ENCODE assay signal across 1 cellular context in the genomic region with DNA sequence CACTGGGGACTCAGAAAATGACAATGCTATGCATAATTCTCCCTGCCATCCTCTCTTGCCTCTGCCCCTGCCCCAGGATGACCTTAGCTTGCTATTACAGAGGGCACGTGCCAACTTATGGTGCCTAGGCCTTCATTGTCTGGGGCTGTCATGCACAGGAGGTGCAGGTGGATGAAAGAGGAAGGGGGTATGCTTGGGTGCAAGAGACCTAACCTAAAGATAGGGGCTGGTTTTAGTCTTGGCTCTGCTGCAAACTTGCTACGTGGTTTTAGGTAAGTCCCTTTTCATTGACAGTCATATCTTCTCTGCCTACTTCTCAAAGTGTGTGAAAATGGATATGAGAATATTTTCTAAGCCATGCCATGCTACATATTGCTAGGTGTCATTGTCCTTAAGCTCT.
TF ChIP-seq lines count a peak whose summit lies in the region.

No MANE protein-coding gene starts in this region.

TF ChIP-seq in GM12878, 131 proteins besides CTCF, POLR2A, EP300 and RAD21 (continued from another document):
- TF ChIP-seq E2F4 (IDR thresholded peaks at IDR 0.05; ENCODE audit: low read depth, low read length) = no peak
- TF ChIP-seq ASH2L (IDR thresholded peaks at IDR 0.05; ENCODE audit: borderline replicate concordance, low read depth) = no peak
- 0 out of 2 replicates have a peak, but pooled peaks have one; percentile 9 for TF ChIP-seq IKZF1 (conservative IDR thresholded peaks at IDR 0.05)
- no peak for TF ChIP-seq FOXK2 (IDR thresholded peaks at IDR 0.05)
- TF ChIP-seq SP1 (IDR thresholded peaks at IDR 0.05; ENCODE audit: low read depth, low read length) = no peak
- TF ChIP-seq RB1 (IDR thresholded peaks at IDR 0.05; ENCODE audit: borderline replicate concordance) = no peak
- no peak for TF ChIP-seq ZNF274 (IDR thresholded peaks at IDR 0.05; ENCODE audit: insufficient read depth, insufficient read length)
- no peak for TF ChIP-seq SRF (IDR thresholded peaks at IDR 0.05; ENCODE audit: low read depth in 2 of 2, low read length in 2 of 2)
- TF ChIP-seq, protein P1, sequence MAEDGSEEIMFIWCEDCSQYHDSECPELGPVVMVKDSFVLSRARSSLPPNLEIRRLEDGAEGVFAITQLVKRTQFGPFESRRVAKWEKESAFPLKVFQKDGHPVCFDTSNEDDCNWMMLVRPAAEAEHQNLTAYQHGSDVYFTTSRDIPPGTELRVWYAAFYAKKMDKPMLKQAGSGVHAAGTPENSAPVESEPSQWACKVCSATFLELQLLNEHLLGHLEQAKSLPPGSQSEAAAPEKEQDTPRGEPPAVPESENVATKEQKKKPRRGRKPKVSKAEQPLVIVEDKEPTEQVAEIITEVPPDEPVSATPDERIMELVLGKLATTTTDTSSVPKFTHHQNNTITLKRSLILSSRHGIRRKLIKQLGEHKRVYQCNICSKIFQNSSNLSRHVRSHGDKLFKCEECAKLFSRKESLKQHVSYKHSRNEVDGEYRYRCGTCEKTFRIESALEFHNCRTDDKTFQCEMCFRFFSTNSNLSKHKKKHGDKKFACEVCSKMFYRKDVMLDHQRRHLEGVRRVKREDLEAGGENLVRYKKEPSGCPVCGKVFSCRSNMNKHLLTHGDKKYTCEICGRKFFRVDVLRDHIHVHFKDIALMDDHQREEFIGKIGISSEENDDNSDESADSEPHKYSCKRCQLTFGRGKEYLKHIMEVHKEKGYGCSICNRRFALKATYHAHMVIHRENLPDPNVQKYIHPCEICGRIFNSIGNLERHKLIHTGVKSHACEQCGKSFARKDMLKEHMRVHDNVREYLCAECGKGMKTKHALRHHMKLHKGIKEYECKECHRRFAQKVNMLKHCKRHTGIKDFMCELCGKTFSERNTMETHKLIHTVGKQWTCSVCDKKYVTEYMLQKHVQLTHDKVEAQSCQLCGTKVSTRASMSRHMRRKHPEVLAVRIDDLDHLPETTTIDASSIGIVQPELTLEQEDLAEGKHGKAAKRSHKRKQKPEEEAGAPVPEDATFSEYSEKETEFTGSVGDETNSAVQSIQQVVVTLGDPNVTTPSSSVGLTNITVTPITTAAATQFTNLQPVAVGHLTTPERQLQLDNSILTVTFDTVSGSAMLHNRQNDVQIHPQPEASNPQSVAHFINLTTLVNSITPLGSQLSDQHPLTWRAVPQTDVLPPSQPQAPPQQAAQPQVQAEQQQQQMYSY (CRISPR knock-in tag; IDR thresholded peaks at IDR 0.05) = no peak
- no peak for TF ChIP-seq SMAD1 (IDR thresholded peaks at IDR 0.05; ENCODE audit: low read depth, partially characterized antibody)
- no peak for TF ChIP-seq NR2C2 (IDR thresholded peaks at IDR 0.05; ENCODE audit: borderline replicate concordance, control insufficient read depth, insufficient read length, low read depth)
- no peak for TF ChIP-seq BACH1 (IDR thresholded peaks at IDR 0.05; ENCODE audit: borderline replicate concordance)
- TF ChIP-seq, protein P2, sequence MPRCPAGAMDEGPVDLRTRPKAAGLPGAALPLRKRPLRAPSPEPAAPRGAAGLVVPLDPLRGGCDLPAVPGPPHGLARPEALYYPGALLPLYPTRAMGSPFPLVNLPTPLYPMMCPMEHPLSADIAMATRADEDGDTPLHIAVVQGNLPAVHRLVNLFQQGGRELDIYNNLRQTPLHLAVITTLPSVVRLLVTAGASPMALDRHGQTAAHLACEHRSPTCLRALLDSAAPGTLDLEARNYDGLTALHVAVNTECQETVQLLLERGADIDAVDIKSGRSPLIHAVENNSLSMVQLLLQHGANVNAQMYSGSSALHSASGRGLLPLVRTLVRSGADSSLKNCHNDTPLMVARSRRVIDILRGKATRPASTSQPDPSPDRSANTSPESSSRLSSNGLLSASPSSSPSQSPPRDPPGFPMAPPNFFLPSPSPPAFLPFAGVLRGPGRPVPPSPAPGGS (IDR thresholded peaks at IDR 0.05; ENCODE audit: borderline replicate concordance, insufficient read depth, low read depth, low read length, poor library complexity, severe bottlenecking) = no peak
- TF ChIP-seq, protein P3, sequence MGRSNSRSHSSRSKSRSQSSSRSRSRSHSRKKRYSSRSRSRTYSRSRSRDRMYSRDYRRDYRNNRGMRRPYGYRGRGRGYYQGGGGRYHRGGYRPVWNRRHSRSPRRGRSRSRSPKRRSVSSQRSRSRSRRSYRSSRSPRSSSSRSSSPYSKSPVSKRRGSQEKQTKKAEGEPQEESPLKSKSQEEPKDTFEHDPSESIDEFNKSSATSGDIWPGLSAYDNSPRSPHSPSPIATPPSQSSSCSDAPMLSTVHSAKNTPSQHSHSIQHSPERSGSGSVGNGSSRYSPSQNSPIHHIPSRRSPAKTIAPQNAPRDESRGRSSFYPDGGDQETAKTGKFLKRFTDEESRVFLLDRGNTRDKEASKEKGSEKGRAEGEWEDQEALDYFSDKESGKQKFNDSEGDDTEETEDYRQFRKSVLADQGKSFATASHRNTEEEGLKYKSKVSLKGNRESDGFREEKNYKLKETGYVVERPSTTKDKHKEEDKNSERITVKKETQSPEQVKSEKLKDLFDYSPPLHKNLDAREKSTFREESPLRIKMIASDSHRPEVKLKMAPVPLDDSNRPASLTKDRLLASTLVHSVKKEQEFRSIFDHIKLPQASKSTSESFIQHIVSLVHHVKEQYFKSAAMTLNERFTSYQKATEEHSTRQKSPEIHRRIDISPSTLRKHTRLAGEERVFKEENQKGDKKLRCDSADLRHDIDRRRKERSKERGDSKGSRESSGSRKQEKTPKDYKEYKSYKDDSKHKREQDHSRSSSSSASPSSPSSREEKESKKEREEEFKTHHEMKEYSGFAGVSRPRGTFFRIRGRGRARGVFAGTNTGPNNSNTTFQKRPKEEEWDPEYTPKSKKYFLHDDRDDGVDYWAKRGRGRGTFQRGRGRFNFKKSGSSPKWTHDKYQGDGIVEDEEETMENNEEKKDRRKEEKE (IDR thresholded peaks at IDR 0.05) = no peak
- no peak for TF ChIP-seq YBX1 (IDR thresholded peaks at IDR 0.05)
- TF ChIP-seq ZSCAN29 (IDR thresholded peaks at IDR 0.05) = no peak
- no peak for TF ChIP-seq MYC (IDR thresholded peaks at IDR 0.05; ENCODE audit: insufficient read depth, insufficient read length, insufficient replicate concordance, low read length, severe bottlenecking)
- peak; percentile 73; the same call in 1 of the 2 replicates for TF ChIP-seq SPI1 (IDR thresholded peaks at IDR 0.05; ENCODE audit: borderline replicate concordance, insufficient read depth, low read depth, low read length)
- TF ChIP-seq, protein P4, sequence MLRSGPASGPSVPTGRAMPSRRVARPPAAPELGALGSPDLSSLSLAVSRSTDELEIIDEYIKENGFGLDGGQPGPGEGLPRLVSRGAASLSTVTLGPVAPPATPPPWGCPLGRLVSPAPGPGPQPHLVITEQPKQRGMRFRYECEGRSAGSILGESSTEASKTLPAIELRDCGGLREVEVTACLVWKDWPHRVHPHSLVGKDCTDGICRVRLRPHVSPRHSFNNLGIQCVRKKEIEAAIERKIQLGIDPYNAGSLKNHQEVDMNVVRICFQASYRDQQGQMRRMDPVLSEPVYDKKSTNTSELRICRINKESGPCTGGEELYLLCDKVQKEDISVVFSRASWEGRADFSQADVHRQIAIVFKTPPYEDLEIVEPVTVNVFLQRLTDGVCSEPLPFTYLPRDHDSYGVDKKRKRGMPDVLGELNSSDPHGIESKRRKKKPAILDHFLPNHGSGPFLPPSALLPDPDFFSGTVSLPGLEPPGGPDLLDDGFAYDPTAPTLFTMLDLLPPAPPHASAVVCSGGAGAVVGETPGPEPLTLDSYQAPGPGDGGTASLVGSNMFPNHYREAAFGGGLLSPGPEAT (IDR thresholded peaks at IDR 0.05; ENCODE audit: low read depth) = peak; percentile 65; the same call in 1 of the 2 replicates
- peak; percentile 13 for TF ChIP-seq MEF2B (IDR thresholded peaks at IDR 0.05; ENCODE audit: partially characterized antibody, poor library complexity, severe bottlenecking)
- TF ChIP-seq RAD51 (IDR thresholded peaks at IDR 0.05) = no peak
- TF ChIP-seq BMI1 (IDR thresholded peaks at IDR 0.05; ENCODE audit: borderline replicate concordance) = no peak
